Comparison of ENCODE assay signal across 8 cellular contexts in the genomic region with DNA sequence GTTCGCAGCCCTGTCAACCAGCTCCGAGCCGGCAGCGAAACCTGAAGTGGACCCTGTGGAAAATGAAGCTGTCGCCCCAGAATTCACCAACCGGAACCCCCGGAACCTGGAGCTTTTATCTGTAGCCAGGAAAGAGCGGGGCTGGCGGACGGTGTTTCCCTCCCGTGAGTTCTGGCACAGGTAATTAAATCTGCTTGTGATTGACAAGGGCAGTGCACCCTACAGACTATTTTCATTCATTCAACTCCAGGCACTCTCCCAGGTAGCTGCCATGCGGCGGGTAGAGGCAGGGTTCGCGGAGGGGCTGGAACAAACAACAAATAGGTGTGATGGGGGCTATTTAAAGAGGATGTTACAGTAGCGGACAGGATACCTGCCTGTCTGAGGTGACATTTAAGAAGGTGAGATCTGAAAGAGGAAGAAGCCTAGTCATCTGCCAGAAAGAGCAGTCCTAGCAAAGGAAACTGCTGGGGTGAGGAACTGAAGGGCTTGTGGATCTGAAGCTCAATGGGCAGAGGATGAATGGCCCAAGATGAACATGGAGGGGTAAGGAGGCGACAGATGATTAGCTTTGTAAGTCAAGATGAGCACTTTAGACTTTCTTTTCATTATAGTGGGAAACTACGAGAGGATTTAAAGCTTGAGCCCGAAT. TPM values are rescaled to one million over a fixed set of nuclear protein-coding genes. Genes with fewer than 3 reads are reported as not detected.
DNase-seq lines count a peak whose midpoint lies in the region; ATAC-seq, FAIRE-seq and TF ChIP-seq lines count a peak whose summit lies in the region.

No MANE protein-coding gene starts in this region.

- no peak overlapping the region for H2AFZ ChIP-seq in H1 (ENCODE audit: low read length)

- DNase-seq in activated CD4-positive, alpha-beta T cell treated with anti-CD3 and anti-CD28 coated beads for 36 hours: peak; percentile 41
- DNase-seq in activated CD4-positive, alpha-beta T cell treated with anti-CD3 and anti-CD28 coated beads for 48 hours: no peak
- DNase-seq in RPMI8226: peak; percentile 56
- no peak for DNase-seq in H1 (ENCODE audit: low read depth in 1 of 2, low spot score in 2 of 2)
- DNase-seq in neural crest cell (ENCODE audit: low read depth, low spot score): no peak
- DNase-seq in dedifferentiated amniotic fluid mesenchymal stem cell (ENCODE audit: extremely low spot score): no peak
- DNase-seq in left lobe of liver (ENCODE audit: low spot score): no peak

- H4K20me1 ChIP-seq in H1 (replicated peaks in 1 of 2; ENCODE audit: control insufficient read depth in 1 of 2, insufficient read depth in 2 of 2, low read length in 2 of 2): peaks cover 4 to 6% of the 10 kb centered on the region in 2 experiments

- no peak overlapping the region for H3K56ac ChIP-seq in H1 (replicated peaks; ENCODE audit: insufficient read length, low read depth, low read length)

- TF ChIP-seq CTCF in H1 (IDR thresholded peaks at IDR 0.05; ENCODE audit: control extremely low read depth in 1 of 3, insufficient read depth in 1 of 3, low read depth in 1 of 3, low read length in 3 of 3) (no peak), neural crest cell (conservative IDR thresholded peaks at IDR 0.05) (no peak)

- H2BK20ac ChIP-seq in H1 (ENCODE audit: low read length): no peak overlapping the region

- peaks cover 57% of the 10 kb centered on the region for H3K4me1 Mint-ChIP-seq in activated CD4-positive, alpha-beta T cell treated with anti-CD3 and anti-CD28 coated beads for 36 hours
- peaks cover 52% of the 10 kb centered on the region for H3K4me1 Mint-ChIP-seq in neural crest cell

- H2AK5ac ChIP-seq in H1 (ENCODE audit: low read depth, low read length): no peak overlapping the region

- no peaks in the 10 kb centered on the region for H3K9me3 Mint-ChIP-seq in activated CD4-positive, alpha-beta T cell treated with anti-CD3 and anti-CD28 coated beads for 36 hours (ENCODE audit: low read depth)
- H3K9me3 Mint-ChIP-seq in neural crest cell: no peaks in the 10 kb centered on the region

- H4K8ac ChIP-seq in H1 (ENCODE audit: extremely low read depth, insufficient read depth, low read length): no peak overlapping the region

- peak overlapping the region; percentile 96; the same call in 1 of the 2 replicates for H2BK5ac ChIP-seq in H1 (ENCODE audit: low read depth, low read length)

- H3K4me1 ChIP-seq in H1 (replicated peaks in 1 of 4; ENCODE audit: control insufficient read depth in 3 of 4, insufficient read depth in 4 of 4, low read length in 3 of 4): peaks cover 0 to 12% (median 7%) of the 10 kb centered on the region in 4 experiments; a peak in 4 of 7 replicates

- no peak overlapping the region for H4K5ac ChIP-seq in H1 (ENCODE audit: insufficient read length, low read depth, low read length)

- H3K4me3 Mint-ChIP-seq in activated CD4-positive, alpha-beta T cell treated with anti-CD3 and anti-CD28 coated beads for 36 hours: peak overlapping the region; percentile 86
- peak overlapping the region; percentile 98 for H3K4me3 Mint-ChIP-seq in neural crest cell

- ATAC-seq in activated CD4-positive, alpha-beta T cell treated with anti-CD3 and anti-CD28 coated beads for 36 hours: no peak
- ATAC-seq in HG02763 (IDR thresholded peaks at IDR 0.05; ENCODE audit: unreplicated experiment) (no peak), left lobe of liver (no peak)

- H3K79me1 ChIP-seq in H1 (ENCODE audit: low read depth, low read length): no peaks in the 10 kb centered on the region; the same call in 1 of the 2 replicates

- intact Hi-C loops in activated CD4-positive, alpha-beta T cell treated with anti-CD3 and anti-CD28 coated beads for 36 hours (cut with DNase I, micrococcal nuclease): loop anchor here (1.0 to 5.0 kb wide), 3 partner anchors 98 to 141 kb away; partner anchors contain the start of gene SOD2 (in 1 of the 2)

- H3K27ac ChIP-seq in H1 (ENCODE audit: low read depth, low read length): peak overlapping the region; percentile 90; the same call in 1 of the 2 replicates

- no peak overlapping the region for H2BK15ac ChIP-seq in H1 (ENCODE audit: low read length)

- H3K36me3 Mint-ChIP-seq in activated CD4-positive, alpha-beta T cell treated with anti-CD3 and anti-CD28 coated beads for 36 hours (ENCODE audit: low read depth): peaks cover 69% of the 10 kb centered on the region
- H3K36me3 Mint-ChIP-seq in neural crest cell (ENCODE audit: low read depth): peaks cover 18% of the 10 kb centered on the region

- H2BK120ac ChIP-seq in H1 (replicated peaks; ENCODE audit: low read depth, low read length): no peak overlapping the region

- no peaks in the 10 kb centered on the region for H3K27me3 Mint-ChIP-seq in activated CD4-positive, alpha-beta T cell treated with anti-CD3 and anti-CD28 coated beads for 36 hours
- peaks cover 2% of the 10 kb centered on the region for H3K27me3 Mint-ChIP-seq in neural crest cell (ENCODE audit: low read depth)

- H3K27me3 ChIP-seq in H1 (replicated peaks in 1 of 4; ENCODE audit: control insufficient read depth in 3 of 4, extremely low read depth in 1 of 4, insufficient read depth in 3 of 4, low read length in 3 of 4): no peaks in the 10 kb centered on the region

- WGBS in H1 (ENCODE audit: extremely low coverage in 1 of 2, insufficient coverage in 1 of 2, insufficient read length in 1 of 2, insufficient replicate concordance in 2 of 2, low coverage in 1 of 2, low lambda C conversion rate in 2 of 2, missing lambda C conversion rate in 1 of 2), 2 experiments: 20% methylated on average over 18 of the region's 19 CpGs; no CpG with 5 or more reads in 1 of the 2 experiments

- H3K9ac ChIP-seq in H1 (replicated peaks in 1 of 4; ENCODE audit: extremely low read depth in 1 of 4, low read depth in 3 of 4, low read length in 3 of 4): peak overlapping the region; percentile 90 to 98 (median 96)

- no peak for FAIRE-seq in H1 (lab: Jason Lieb, UNC)

- H3K27ac Mint-ChIP-seq in activated CD4-positive, alpha-beta T cell treated with anti-CD3 and anti-CD28 coated beads for 36 hours: peak overlapping the region; percentile 99
- peak overlapping the region; percentile 98 for H3K27ac Mint-ChIP-seq in neural crest cell (ENCODE audit: unreplicated experiment)

- peak overlapping the region; percentile 57 for H3K4ac ChIP-seq in H1 (replicated peaks; ENCODE audit: insufficient read length, low read depth, low read length)

- TF ChIP-seq RAD21 in H1 (IDR thresholded peaks at IDR 0.05 in 1 of 2, conservative IDR thresholded peaks at IDR 0.05 in 1 of 2; ENCODE audit: low read depth in 2 of 2, low read length in 2 of 2): no peak

- H3K79me2 ChIP-seq in H1 (ENCODE audit: control insufficient read depth in 1 of 2, insufficient read depth in 2 of 2, low read length in 2 of 2): peaks cover 20 to 71% of the 10 kb centered on the region in 2 experiments

- no peak overlapping the region for H3K18ac ChIP-seq in H1 (ENCODE audit: extremely low read depth, low read length)

- peaks cover 7% of the 10 kb centered on the region for H3K23me2 ChIP-seq in H1 (ENCODE audit: low read depth, low read length)

- H3K4me2 ChIP-seq in H1 (ENCODE audit: insufficient read depth in 1 of 2, low read depth in 2 of 2, low read length in 2 of 2): peak overlapping the region; percentile 81 to 99

- no peak for TF ChIP-seq POLR2A in H1 (IDR thresholded peaks at IDR 0.05; ENCODE audit: control extremely low read depth in 1 of 2, low read depth in 2 of 2, low read length in 2 of 2)

- POLR2A ChIA-PET in activated CD4-positive, alpha-beta T cell treated with anti-CD3 and anti-CD28 coated beads for 36 hours (lab: Charles Lee): interaction anchor here (0.7 to 5.6 kb wide), 3 partner anchors 30 to 114 kb away, joined by 3 to 44 read pairs (median 4); partner anchors contain the start of gene WTAP
- POLR2A ChIA-PET in H1 (lab: Charles Lee; ENCODE audit: partially characterized antibody): interaction anchor here (0.6 to 5.3 kb wide), 23 partner anchors 10 to 178 kb away, joined by 3 to 80 read pairs (median 6); partner anchors contain the start of genes ACAT2, IGF2R, PNLDC1 and SOD2

- no peak overlapping the region for H4K91ac ChIP-seq in H1 (replicated peaks; ENCODE audit: insufficient read length, low read length)

- peaks cover 3 to 51% (median 15%) of the 10 kb centered on the region in 4 experiments for H3K36me3 ChIP-seq in H1 (ENCODE audit: control insufficient read depth in 2 of 4, insufficient read depth in 4 of 4, low read length in 3 of 4)

- no peak overlapping the region for H2BK12ac ChIP-seq in H1 (ENCODE audit: low read depth, low read length)

- CTCF ChIA-PET in activated CD4-positive, alpha-beta T cell treated with anti-CD3 and anti-CD28 coated beads for 36 hours (lab: Charles Lee): interaction anchor here (0.6 to 2.9 kb wide), 7 partner anchors 9 to 111 kb away, joined by 3 to 13 read pairs (median 4); no protein-coding TSS in a partner anchor
- CTCF ChIA-PET in H1 (lab: Charles Lee; ENCODE audit: partially characterized antibody): interaction anchor here (0.7 to 2.3 kb wide), 7 partner anchors 32 to 675 kb away, joined by 3 to 11 read pairs (median 3); no protein-coding TSS in a partner anchor

- H3K9me3 ChIP-seq in H1 (ENCODE audit: insufficient read depth in 2 of 2, low read depth in 1 of 2, low read length in 1 of 2): no peaks in the 10 kb centered on the region

- peak overlapping the region; percentile 78 to 94 (median 90) for H3K4me3 ChIP-seq in H1 (ENCODE audit: extremely low read depth in 1 of 4, insufficient read depth in 2 of 4, low read depth in 3 of 4, low read length in 4 of 4)

- H3K23ac ChIP-seq in H1 (ENCODE audit: insufficient read length): no peak overlapping the region

- H3K14ac ChIP-seq in H1 (ENCODE audit: insufficient read length): no peak overlapping the region

- no peak for TF ChIP-seq EP300 in H1 (IDR thresholded peaks at IDR 0.05; ENCODE audit: borderline replicate concordance in 1 of 2, low read depth in 2 of 2, low read length in 2 of 2)

RNA-seq across cellular contexts. Expression of gene MRPL18, which starts 0.8 kb away (rescaled TPM):
- total RNA-seq in activated CD4-positive, alpha-beta T cell treated with anti-CD3 and anti-CD28 coated beads for 36 hours: 10 to 100 TPM; 83.7 to 84.4 TPM
- 79.8 and 83.4 TPM in 2 replicates for total RNA-seq in H1 (2021; fragmentation: NEBNext Ultra II Directional; extraction: Animal tissue kit (Norgen Biotek cat#: 25700))
- 45.0 and 58.7 TPM in 2 replicates for polyA plus RNA-seq in H1 (2011; rRNA removed)
- polyA plus RNA-seq in H1 (2011; cell fraction: cytosol; rRNA removed): 84.0 TPM
- polyA plus RNA-seq in H1 (2011; cell fraction: nucleus; rRNA removed): 37.1 TPM
- polyA plus RNA-seq in H1 (2012, experiment 1 of 2): 65.6 to 85.6 TPM (median 74.6 TPM) in 4 replicates
- polyA plus RNA-seq in H1 (2012, experiment 2 of 2): 43.5 TPM
- 68.9 TPM for polyA plus RNA-seq in H1 (2013, experiment 1 of 2)
- polyA plus RNA-seq in H1 (2013, experiment 2 of 2): 73.2 TPM
- polyA minus RNA-seq in H1 (2011; rRNA and poly(A)+ RNA removed): 24.2 and 28.2 TPM in 2 replicates
- 13.1 TPM for polyA minus RNA-seq in H1 (2011; cell fraction: cytosol; rRNA and poly(A)+ RNA removed)
- polyA minus RNA-seq in H1 (2011; cell fraction: nucleus; rRNA and poly(A)+ RNA removed): 20.7 TPM
- 53.0 and 56.3 TPM in 2 replicates for total RNA-seq in neural crest cell
- total RNA-seq in left lobe of liver: 28.8 TPM

RNA-seq across cellular contexts. Expression of gene TCP1, which starts 1.7 kb away (rescaled TPM):
- total RNA-seq in activated CD4-positive, alpha-beta T cell treated with anti-CD3 and anti-CD28 coated beads for 36 hours: 100 to 1,000 TPM; 358 to 496 TPM
- total RNA-seq in H1 (2021; fragmentation: NEBNext Ultra II Directional; extraction: Animal tissue kit (Norgen Biotek cat#: 25700)): 331 and 348 TPM in 2 replicates
- polyA plus RNA-seq in H1 (2011; rRNA removed): 117 and 138 TPM in 2 replicates
- 177 TPM for polyA plus RNA-seq in H1 (2011; cell fraction: cytosol; rRNA removed)
- 243 TPM for polyA plus RNA-seq in H1 (2011; cell fraction: nucleus; rRNA removed)
- 298 to 400 TPM (median 371 TPM) in 4 replicates for polyA plus RNA-seq in H1 (2012, experiment 1 of 2)
- polyA plus RNA-seq in H1 (2012, experiment 2 of 2): 55.7 TPM
- polyA plus RNA-seq in H1 (2013, experiment 1 of 2): 155 TPM
- polyA plus RNA-seq in H1 (2013, experiment 2 of 2): 149 TPM
- 187 and 237 TPM in 2 replicates for polyA minus RNA-seq in H1 (2011; rRNA and poly(A)+ RNA removed)
- 355 TPM for polyA minus RNA-seq in H1 (2011; cell fraction: cytosol; rRNA and poly(A)+ RNA removed)
- 228 TPM for polyA minus RNA-seq in H1 (2011; cell fraction: nucleus; rRNA and poly(A)+ RNA removed)
- total RNA-seq in neural crest cell: 246 and 248 TPM in 2 replicates
- 58.1 TPM for total RNA-seq in left lobe of liver

RNA-seq across cellular contexts. Expression of gene PNLDC1, which starts 9.0 kb away (rescaled TPM):
- total RNA-seq in activated CD4-positive, alpha-beta T cell treated with anti-CD3 and anti-CD28 coated beads for 36 hours: under 1 TPM; 0.11 TPM
- 0.34 and 0.44 TPM in 2 replicates for total RNA-seq in H1 (2021; fragmentation: NEBNext Ultra II Directional; extraction: Animal tissue kit (Norgen Biotek cat#: 25700))
- polyA plus RNA-seq in H1 (2011; rRNA removed): 0.09 and 0.15 TPM in 2 replicates
- 0.17 TPM for polyA plus RNA-seq in H1 (2011; cell fraction: cytosol; rRNA removed)
- polyA plus RNA-seq in H1 (2011; cell fraction: nucleus; rRNA removed): 0.23 TPM
- 0.16 to 0.25 TPM (median 0.19 TPM) in 3 of 4 replicates, not detected in the other for polyA plus RNA-seq in H1 (2012, experiment 1 of 2)
- not detected for polyA plus RNA-seq in H1 (2012, experiment 2 of 2)
- polyA plus RNA-seq in H1 (2013, experiment 1 of 2): 0.10 TPM
- polyA plus RNA-seq in H1 (2013, experiment 2 of 2): 0.15 TPM
- polyA minus RNA-seq in H1 (2011; rRNA and poly(A)+ RNA removed): not detected in 2 replicates
- polyA minus RNA-seq in H1 (2011; cell fraction: cytosol; rRNA and poly(A)+ RNA removed): not detected
- not detected for polyA minus RNA-seq in H1 (2011; cell fraction: nucleus; rRNA and poly(A)+ RNA removed)
- total RNA-seq in neural crest cell: 0.49 TPM in 1 of 2 replicates, not detected in the other
- 0.23 TPM for total RNA-seq in left lobe of liver

RNA-seq across cellular contexts. Expression of gene ACAT2, which starts 29.2 kb away (rescaled TPM):
- total RNA-seq in activated CD4-positive, alpha-beta T cell treated with anti-CD3 and anti-CD28 coated beads for 36 hours: 10 to 100 TPM; 55.0 to 82.1 TPM
- total RNA-seq in H1 (2021; fragmentation: NEBNext Ultra II Directional; extraction: Animal tissue kit (Norgen Biotek cat#: 25700)): 166 and 175 TPM in 2 replicates
- 40.9 and 61.6 TPM in 2 replicates for polyA plus RNA-seq in H1 (2011; rRNA removed)
- polyA plus RNA-seq in H1 (2011; cell fraction: cytosol; rRNA removed): 86.3 TPM
- 37.8 TPM for polyA plus RNA-seq in H1 (2011; cell fraction: nucleus; rRNA removed)
- 124 to 172 TPM (median 138 TPM) in 4 replicates for polyA plus RNA-seq in H1 (2012, experiment 1 of 2)
- 29.5 TPM for polyA plus RNA-seq in H1 (2012, experiment 2 of 2)
- 106 TPM for polyA plus RNA-seq in H1 (2013, experiment 1 of 2)
- 107 TPM for polyA plus RNA-seq in H1 (2013, experiment 2 of 2)
- 95.2 and 95.6 TPM in 2 replicates for polyA minus RNA-seq in H1 (2011; rRNA and poly(A)+ RNA removed)
- polyA minus RNA-seq in H1 (2011; cell fraction: cytosol; rRNA and poly(A)+ RNA removed): 44.3 TPM
- polyA minus RNA-seq in H1 (2011; cell fraction: nucleus; rRNA and poly(A)+ RNA removed): 48.1 TPM
- 419 and 443 TPM in 2 replicates for total RNA-seq in neural crest cell
- 44.6 TPM for total RNA-seq in left lobe of liver

Comparison
In these comparisons a context has a peak if more than half of its experiments do, and no peak if none do; other contexts are left out.
1. DNase-seq: peak in activated CD4-positive, alpha-beta T cell treated with anti-CD3 and anti-CD28 coated beads for 36 hours (single experiment) and RPMI8226 (single experiment); none in activated CD4-positive, alpha-beta T cell treated with anti-CD3 and anti-CD28 coated beads for 48 hours (single experiment), H1 (0 of 2), neural crest cell (single experiment), dedifferentiated amniotic fluid mesenchymal stem cell (single experiment) and left lobe of liver (single experiment).